In genomic region chr3:28286595-28286994, GRCh38 we compare ENCODE assay signal across 8 cellular contexts. TPM values are rescaled to one million over a fixed set of nuclear protein-coding genes. Genes with fewer than 3 reads are reported as not detected.
DNase-seq lines count a peak whose midpoint lies in the region; ATAC-seq and TF ChIP-seq lines count a peak whose summit lies in the region.

No MANE protein-coding gene starts in this region.

- H3K4me1 ChIP-seq in RWPE2 (ENCODE audit: insufficient read depth, poor library complexity, severe bottlenecking) (no peaks in the 10 kb centered on the region), osteoblast (ENCODE audit: insufficient read depth, low read length) (no peaks in the 10 kb centered on the region)

- TF ChIP-seq CTCF in RWPE2 (IDR thresholded peaks at IDR 0.05; ENCODE audit: poor library complexity, severe bottlenecking), result peak; percentile 72
- peak; percentile 60 for TF ChIP-seq CTCF in osteoblast (IDR thresholded peaks at IDR 0.05; ENCODE audit: extremely low read depth, low read depth, low read length)

- no peak overlapping the region for H3K4me2 ChIP-seq in osteoblast (ENCODE audit: insufficient read depth, low read length)

- peak; percentile 52 for DNase-seq in GF-D8 (lab: John Stamatoyannopoulos, UW)
- DNase-seq in RWPE2 (ENCODE audit: low spot score), result no peak
- DNase-seq in fibroblast of gingiva (ENCODE audit: low read depth), result peak; percentile 74
- DNase-seq in osteoblast (ENCODE audit: insufficient read length, low spot score, missing footprints), result no peak
- no peak for DNase-seq in activated naive CD4-positive, alpha-beta T cell treated with Interleukin-2 at 50 U/mL for 16 hours
- DNase-seq in GM19240 (ENCODE audit: insufficient read length, low spot score), result no peak

- no peaks in the 10 kb centered on the region for H3K79me2 ChIP-seq in osteoblast (ENCODE audit: insufficient read depth, low read length)

- ATAC-seq in GM21381 (IDR thresholded peaks at IDR 0.05; ENCODE audit: unreplicated experiment) (peak; percentile 78), HG03558 (IDR thresholded peaks at IDR 0.05; ENCODE audit: extremely low read depth, unreplicated experiment) (peak; percentile 48), RWPE2 (ENCODE audit: low read depth) (peak; percentile 78)

- H3K36me3 ChIP-seq in RWPE2 (ENCODE audit: low read depth), result peaks cover 10% of the 10 kb centered on the region
- H3K36me3 ChIP-seq in osteoblast (ENCODE audit: insufficient read depth, low read length), result no peaks in the 10 kb centered on the region

- no peaks in the 10 kb centered on the region for H4K20me1 ChIP-seq in osteoblast (ENCODE audit: insufficient read depth, low read length)

- no peak overlapping the region for H2AFZ ChIP-seq in osteoblast (ENCODE audit: low read length)

- H3K4me3 ChIP-seq in RWPE2 (ENCODE audit: severe bottlenecking), result no peak overlapping the region
- H3K4me3 ChIP-seq in osteoblast (ENCODE audit: insufficient read depth, low read length), result no peak overlapping the region

- H3K27me3 ChIP-seq in RWPE2 (ENCODE audit: insufficient read depth, poor library complexity, severe bottlenecking) (no peaks in the 10 kb centered on the region), osteoblast (ENCODE audit: insufficient read depth, low read length) (no peaks in the 10 kb centered on the region)

- no peak overlapping the region for H3K27ac ChIP-seq in RWPE2 (ENCODE audit: poor library complexity, severe bottlenecking)
- no peak overlapping the region for H3K27ac ChIP-seq in osteoblast (ENCODE audit: low read depth, low read length)

- H3K9me3 ChIP-seq in RWPE2 (ENCODE audit: severe bottlenecking) (no peaks in the 10 kb centered on the region), osteoblast (ENCODE audit: low read depth, low read length) (no peaks in the 10 kb centered on the region)

RNA-seq across cellular contexts. Expression of gene CMC1, which starts 45.2 kb away (rescaled TPM):
- 4.1 and 5.8 TPM in 2 replicates for total RNA-seq in osteoblast

Comparison
In these comparisons a context has a peak if more than half of its experiments do, and no peak if none do; other contexts are left out.
1. DNase-seq: peak in GF-D8 (single experiment) and fibroblast of gingiva (single experiment); none in RWPE2 (single experiment), osteoblast (single experiment), activated naive CD4-positive, alpha-beta T cell treated with Interleukin-2 at 50 U/mL for 16 hours (single experiment) and GM19240 (single experiment).
2. Peak in every context shown above with its lines, with median percentiles within 50 percentile points of each other: ATAC-seq.